ENCODE assay signal across 8 cellular contexts in the genomic region with DNA sequence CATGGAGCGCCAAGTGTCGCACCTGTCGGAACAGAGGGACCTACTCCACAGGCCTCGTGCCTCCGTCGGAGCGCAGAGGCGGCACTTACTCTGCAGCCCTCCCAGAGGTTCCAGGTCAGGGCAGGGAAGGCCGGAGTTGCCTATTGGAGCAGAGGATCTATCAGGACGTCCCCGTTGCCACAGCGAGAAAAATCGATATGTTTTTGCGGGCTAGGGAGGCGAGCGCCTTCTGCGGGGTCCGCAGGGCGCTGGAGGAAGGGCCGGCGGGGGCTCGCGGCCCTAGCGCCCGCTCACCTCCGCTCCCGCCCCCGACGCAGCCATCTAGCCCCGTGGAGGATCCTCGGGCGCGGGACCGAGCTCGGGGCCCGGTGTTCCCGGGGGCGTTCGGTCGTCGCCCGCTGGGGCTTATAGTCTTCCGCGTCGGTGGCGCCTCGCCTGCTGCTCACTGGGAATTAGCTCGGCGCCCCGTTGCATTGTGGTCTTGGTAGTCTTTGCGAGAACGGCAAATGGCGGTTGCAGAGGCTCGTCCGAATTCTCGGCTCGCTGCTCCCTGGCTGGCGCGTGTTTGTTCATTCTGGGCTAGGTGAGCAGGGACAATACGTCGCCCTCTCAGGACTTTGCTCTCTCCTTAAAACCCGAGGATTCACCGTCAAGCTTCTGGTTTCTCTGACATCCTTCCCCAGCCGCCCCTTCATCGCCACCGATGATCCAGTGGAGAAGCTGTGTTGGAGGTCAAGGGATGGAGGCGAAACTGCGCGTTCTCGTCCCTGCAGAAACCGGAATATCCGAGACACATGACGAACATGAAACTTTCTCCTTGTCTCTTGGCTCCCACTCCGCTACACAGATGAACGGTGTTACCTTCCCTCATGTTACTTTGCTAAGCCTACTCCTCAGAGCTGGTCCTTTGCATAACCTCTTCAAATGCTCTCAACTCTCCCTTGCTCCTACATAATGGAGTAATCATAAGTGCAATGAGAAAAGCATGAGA. TPM values are rescaled to one million over a fixed set of nuclear protein-coding genes. Genes with fewer than 3 reads are reported as not detected.
DNase-seq lines count a peak whose midpoint lies in the region; ATAC-seq and TF ChIP-seq lines count a peak whose summit lies in the region.

Gene JTB (minus strand): TSS at position 425 of the 991 bp plus-strand sequence. CDS start 422 bp downstream, at position 3.

- H3K4me1 ChIP-seq in CD4-positive, CD25-positive, alpha-beta regulatory T cell (ENCODE audit: control insufficient read depth, insufficient read depth, low read length, poor library complexity, severe bottlenecking): peaks cover 27% of the 10 kb centered on the region
- H3K4me1 ChIP-seq in OCI-LY7 (ENCODE audit: insufficient read depth, low read length, poor library complexity, severe bottlenecking): peaks cover 22% of the 10 kb centered on the region

- ATAC-seq in CD4-positive, CD25-positive, alpha-beta regulatory T cell (ENCODE audit: low read depth in 2 of 2): peak; percentile 94 to 97

- BruUV-seq in OCI-LY7 (replicated peaks; lab: Mats Ljungman, UMichigan): TSS peak; percentile 91

- H3K27me3 Mint-ChIP-seq in CD4-positive, CD25-positive, alpha-beta regulatory T cell: no peaks in the 10 kb centered on the region

- H3K27me3 ChIP-seq in CD4-positive, CD25-positive, alpha-beta regulatory T cell (ENCODE audit: control insufficient read depth, insufficient read depth, low read length): no peaks in the 10 kb centered on the region

- H3K36me3 ChIP-seq in CD4-positive, CD25-positive, alpha-beta regulatory T cell (ENCODE audit: control insufficient read depth, insufficient read depth, low read length): peaks cover 25% of the 10 kb centered on the region
- peaks cover 37% of the 10 kb centered on the region for H3K36me3 ChIP-seq in OCI-LY7 (ENCODE audit: insufficient read depth, low read length)

- no peaks in the 10 kb centered on the region for H3K9me3 Mint-ChIP-seq in CD4-positive, CD25-positive, alpha-beta regulatory T cell

- H3K27ac ChIP-seq in CD4-positive, CD25-positive, alpha-beta regulatory T cell (ENCODE audit: insufficient read depth, low read length, poor library complexity, severe bottlenecking): peak within 1 kb of the TSS; percentile 81
- H3K27ac ChIP-seq in OCI-LY7 (ENCODE audit: low read depth, low read length, poor library complexity, severe bottlenecking): peak within 1 kb of the TSS; percentile 58

- peak; percentile 80 to 87 (median 83) for DNase-seq in CD4-positive, CD25-positive, alpha-beta regulatory T cell
- DNase-seq in GM20000 (ENCODE audit: low spot score) (peak; percentile 91), HuH-7 (ENCODE audit: low spot score) (peak; percentile 84), OCI-LY7 (ENCODE audit: low spot score) (peak; percentile 88), activated T-cell treated with anti-CD3 and anti-CD28 coated beads for 1 hour (ENCODE audit: low read depth) (peak; percentile 75), epidermal melanocyte (ENCODE audit: insufficient read length, low spot score) (peak; percentile 82), middle frontal gyrus (ENCODE audit: extremely low spot score, low spot score) (peak; percentile 86)
- peak; percentile 82 for DNase-seq in stimulated activated CD8-positive, alpha-beta memory T cell treated with anti-CD3 and anti-CD28 coated beads, Interleukin-4, amount 100 ng/mL, for 24 hours (ENCODE audit: low read depth)

- peak within 1 kb of the TSS; percentile 83 for H2AFZ ChIP-seq in OCI-LY7 (ENCODE audit: low read length)

- intact Hi-C loops in OCI-LY7 (cut with micrococcal nuclease; ENCODE audit: unreplicated experiment): loop anchor here (1.0 to 2.0 kb wide), 2 partner anchors 10 to 55 kb away; partner anchors contain the start of genes CREB3L4 and GATAD2B

- H3K36me3 Mint-ChIP-seq in CD4-positive, CD25-positive, alpha-beta regulatory T cell: peaks cover 23% of the 10 kb centered on the region

- H4K20me1 ChIP-seq in OCI-LY7 (ENCODE audit: insufficient read depth, low read length): no peaks in the 10 kb centered on the region

- H3K27ac Mint-ChIP-seq in CD4-positive, CD25-positive, alpha-beta regulatory T cell: peak within 1 kb of the TSS; percentile 94 to 98 (median 97)

- TF ChIP-seq CTCF in GM20000 (IDR thresholded peaks at IDR 0.05; ENCODE audit: extremely low read depth, missing control alignments): no peak
- TF ChIP-seq CTCF in OCI-LY7 (conservative IDR thresholded peaks at IDR 0.05; ENCODE audit: low read length): no peak

- peak within 1 kb of the TSS; percentile 97 for H3K4me3 Mint-ChIP-seq in CD4-positive, CD25-positive, alpha-beta regulatory T cell

- H3K4me2 ChIP-seq in OCI-LY7 (ENCODE audit: low read length): peak within 1 kb of the TSS; percentile 82

- H3K9me3 ChIP-seq in CD4-positive, CD25-positive, alpha-beta regulatory T cell (ENCODE audit: control insufficient read depth in 2 of 2, low read length in 2 of 2): no peaks in the 10 kb centered on the region
- no peaks in the 10 kb centered on the region for H3K9me3 ChIP-seq in OCI-LY7 (ENCODE audit: low read length)

- CTCF ChIA-PET in OCI-LY7 (lab: Charles Lee; ENCODE audit: unreplicated experiment): interaction anchor here (0.5 to 1.7 kb wide), 5 partner anchors 9 to 405 kb away, joined by 3 to 6 read pairs (median 3); partner anchors contain the start of genes RAB13 and SLC39A1

- no peaks in the 10 kb centered on the region for H3K9me2 ChIP-seq in OCI-LY7 (ENCODE audit: insufficient read depth, low read length)

- peak within 1 kb of the TSS; percentile 96 for H3K4me3 ChIP-seq in CD4-positive, CD25-positive, alpha-beta regulatory T cell (ENCODE audit: low read depth, low read length)
- peak within 1 kb of the TSS; percentile 86 for H3K4me3 ChIP-seq in OCI-LY7 (ENCODE audit: low read depth, low read length, poor library complexity, severe bottlenecking)

- POLR2A ChIA-PET in OCI-LY7 (lab: Charles Lee): interaction anchor here (0.6 to 5.1 kb wide), 14 partner anchors 9 to 344 kb away, joined by 3 to 54 read pairs (median 4); partner anchors contain the start of genes CHTOP, CREB3L4, DENND4B and GATAD2B

- peaks cover 37% of the 10 kb centered on the region for H3K79me2 ChIP-seq in OCI-LY7 (ENCODE audit: insufficient read depth, low read depth, low read length)

- peaks cover 4 to 37% (median 25%) of the 10 kb centered on the region in 4 donors for H3K4me1 Mint-ChIP-seq in CD4-positive, CD25-positive, alpha-beta regulatory T cell

RNA-seq across cellular contexts. Expression of gene JTB, which starts in this region (rescaled TPM):
- 93.8 TPM for total RNA-seq in CD4-positive, CD25-positive, alpha-beta regulatory T cell
- polyA plus RNA-seq in CD4-positive, CD25-positive, alpha-beta regulatory T cell: 100 to 1,000 TPM; 334 to 378 (median 356) TPM
- 169 and 178 TPM in 2 replicates for total RNA-seq in OCI-LY7 (2014; rRNA removed; shearing (Covaris generic))
- 107 and 124 TPM in 2 replicates for total RNA-seq in OCI-LY7 (2022)

Comparison
In these comparisons a context has a peak if more than half of its experiments do, and no peak if none do; other contexts are left out.
1. Peak in every context shown above with its lines: DNase-seq, ATAC-seq, H3K4me3 ChIP-seq and H3K27ac ChIP-seq.